In genomic region chr6:139330841-139331500, GRCh38 we compare ENCODE assay signal across 18 cellular contexts. TPM values are rescaled to one million over a fixed set of nuclear protein-coding genes. Genes with fewer than 3 reads are reported as not detected.
DNase-seq lines count a peak whose midpoint lies in the region; ATAC-seq, FAIRE-seq and TF ChIP-seq lines count a peak whose summit lies in the region.
"Had no signal": no experiment of that assay in that cellular context is flagged by ENCODE, and none has a peak within 500 bp of the region (broad histone marks: within the 10 kb centered on the region; RNA-seq: fewer than 3 reads in every experiment).

No MANE protein-coding gene starts in this region.

- no peak overlapping the region for H3K4me3 ChIP-seq in AG10803 (ENCODE audit: low read length)
- no peak overlapping the region for H3K4me3 ChIP-seq in NB4 (ENCODE audit: low read depth, low read length)
- no peak overlapping the region for H3K4me3 ChIP-seq in coronary artery

- H3K4me1 Mint-ChIP-seq in mesothelial cell of epicardium, result peaks cover 34% of the 10 kb centered on the region

- H3K27me3 Mint-ChIP-seq in mesothelial cell of epicardium (ENCODE audit: low read depth), result no peaks in the 10 kb centered on the region

- DNase-seq in AG10803 (ENCODE audit: low read depth) (peak; percentile 75), NB4 (ENCODE audit: low read depth) (peak; percentile 47), mesothelial cell of epicardium (ENCODE audit: low spot score in 2 of 2, unreplicated experiment in 2 of 2) (no peak), coronary artery (ENCODE audit: low spot score) (no peak), C1 segment of cervical spinal cord (lab: John Stamatoyannopoulos, UW) (no peak)
- DNase-seq: 8988T, Caco-2, GOT3, KBM-7, NCI-H1092, NCI-H1694, NCI-H345, NCI-H526 treated with DMSO at 0.1 percent for 48 hours, PC-3 had no signal

- peak; percentile 18 for FAIRE-seq in colon (lab: Jason Lieb, UNC)
- FAIRE-seq: G401.6 had no signal

- TF ChIP-seq CTCF in AG10803 (conservative IDR thresholded peaks at IDR 0.05; ENCODE audit: low read length) (no peak), NB4 (IDR thresholded peaks at IDR 0.05; ENCODE audit: low read depth, low read length) (no peak), mesothelial cell of epicardium (IDR thresholded peaks at IDR 0.05; ENCODE audit: unreplicated experiment) (no peak), coronary artery (IDR thresholded peaks at IDR 0.05) (no peak)

- no peak overlapping the region for H3K27ac ChIP-seq in coronary artery

- H3K27ac Mint-ChIP-seq in mesothelial cell of epicardium, result peak overlapping the region; percentile 33

- ATAC-seq in GM18502 (IDR thresholded peaks at IDR 0.05; ENCODE audit: poor library complexity, unreplicated experiment) (no peak), HG03039 (IDR thresholded peaks at IDR 0.05; ENCODE audit: unreplicated experiment) (no peak)
- ATAC-seq: PC-3 had no signal

- peaks cover 11% of the 10 kb centered on the region for H3K9me3 Mint-ChIP-seq in mesothelial cell of epicardium

- no peaks in the 10 kb centered on the region for H3K36me3 Mint-ChIP-seq in mesothelial cell of epicardium

- no peak for TF ChIP-seq POLR2A in NB4 (IDR thresholded peaks at IDR 0.05; ENCODE audit: extremely low read depth, insufficient read length)

- H3K4me3 Mint-ChIP-seq in mesothelial cell of epicardium, result no peak overlapping the region

RNA-seq across cellular contexts. Expression of gene TXLNB, which starts 39.2 kb away (rescaled TPM):
- 0.44 to 1.6 TPM (median 0.67 TPM) in 3 replicates for total RNA-seq in mesothelial cell of epicardium
- total RNA-seq: Caco-2 had no signal

RNA-seq across cellular contexts. Expression of gene CITED2, which starts 43.5 kb away (rescaled TPM):
- 85.0 to 92.9 TPM (median 91.1 TPM) in 3 replicates for total RNA-seq in mesothelial cell of epicardium

Comparison
In these comparisons a context has a peak if more than half of its experiments do, and no peak if none do; other contexts are left out.
1. DNase-seq: peak in AG10803 (single experiment) and NB4 (single experiment); none in mesothelial cell of epicardium (0 of 2), coronary artery (single experiment) and C1 segment of cervical spinal cord (0 of 14).